1 cellular context compared by ENCODE assay signal in the genomic region with DNA sequence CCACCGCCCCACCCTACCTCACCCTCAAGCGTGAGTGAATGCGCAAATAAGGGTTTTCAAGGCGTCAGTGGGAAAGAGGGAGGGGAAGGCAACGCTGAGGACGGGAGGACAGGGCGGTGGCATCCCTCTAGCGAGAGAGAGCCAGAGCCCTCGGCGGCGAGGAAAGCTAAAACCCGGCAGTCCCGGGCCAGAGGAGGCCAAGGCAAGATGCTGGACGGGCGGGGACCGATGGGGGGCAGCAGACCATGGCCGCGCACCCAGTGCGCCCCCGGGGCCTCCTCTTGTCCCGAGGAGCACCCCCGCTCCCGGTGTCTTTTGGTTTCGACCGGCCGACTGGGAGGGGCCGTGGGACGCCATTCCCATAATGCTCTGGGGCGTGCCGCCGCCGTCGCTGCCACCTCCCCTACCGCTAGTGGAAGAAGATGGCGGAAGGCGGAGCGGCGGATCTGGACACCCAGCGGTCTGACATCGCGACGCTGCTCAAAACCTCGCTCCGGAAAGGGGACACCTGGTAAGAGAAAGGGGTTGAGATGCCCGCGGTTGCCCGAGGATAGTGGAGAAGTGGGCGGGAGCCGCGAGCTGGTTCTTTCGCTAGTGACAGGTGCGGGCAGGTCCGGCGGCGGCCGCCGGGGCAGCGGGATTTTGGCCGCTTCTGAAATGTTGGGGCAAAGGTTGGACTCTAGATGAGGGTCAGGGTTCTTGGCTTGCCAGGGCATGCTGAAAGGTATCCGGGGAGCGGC.
TF ChIP-seq lines count a peak whose summit lies in the region.

A gene (plus strand): TSS at position 412 of the 740 bp plus-strand sequence. CDS start 11 bp downstream, at position 423.

TF ChIP-seq in HepG2, 621 proteins besides CTCF, POLR2A, EP300 and RAD21 (continued from another document and continues in another):
- TF ChIP-seq, protein P1, sequence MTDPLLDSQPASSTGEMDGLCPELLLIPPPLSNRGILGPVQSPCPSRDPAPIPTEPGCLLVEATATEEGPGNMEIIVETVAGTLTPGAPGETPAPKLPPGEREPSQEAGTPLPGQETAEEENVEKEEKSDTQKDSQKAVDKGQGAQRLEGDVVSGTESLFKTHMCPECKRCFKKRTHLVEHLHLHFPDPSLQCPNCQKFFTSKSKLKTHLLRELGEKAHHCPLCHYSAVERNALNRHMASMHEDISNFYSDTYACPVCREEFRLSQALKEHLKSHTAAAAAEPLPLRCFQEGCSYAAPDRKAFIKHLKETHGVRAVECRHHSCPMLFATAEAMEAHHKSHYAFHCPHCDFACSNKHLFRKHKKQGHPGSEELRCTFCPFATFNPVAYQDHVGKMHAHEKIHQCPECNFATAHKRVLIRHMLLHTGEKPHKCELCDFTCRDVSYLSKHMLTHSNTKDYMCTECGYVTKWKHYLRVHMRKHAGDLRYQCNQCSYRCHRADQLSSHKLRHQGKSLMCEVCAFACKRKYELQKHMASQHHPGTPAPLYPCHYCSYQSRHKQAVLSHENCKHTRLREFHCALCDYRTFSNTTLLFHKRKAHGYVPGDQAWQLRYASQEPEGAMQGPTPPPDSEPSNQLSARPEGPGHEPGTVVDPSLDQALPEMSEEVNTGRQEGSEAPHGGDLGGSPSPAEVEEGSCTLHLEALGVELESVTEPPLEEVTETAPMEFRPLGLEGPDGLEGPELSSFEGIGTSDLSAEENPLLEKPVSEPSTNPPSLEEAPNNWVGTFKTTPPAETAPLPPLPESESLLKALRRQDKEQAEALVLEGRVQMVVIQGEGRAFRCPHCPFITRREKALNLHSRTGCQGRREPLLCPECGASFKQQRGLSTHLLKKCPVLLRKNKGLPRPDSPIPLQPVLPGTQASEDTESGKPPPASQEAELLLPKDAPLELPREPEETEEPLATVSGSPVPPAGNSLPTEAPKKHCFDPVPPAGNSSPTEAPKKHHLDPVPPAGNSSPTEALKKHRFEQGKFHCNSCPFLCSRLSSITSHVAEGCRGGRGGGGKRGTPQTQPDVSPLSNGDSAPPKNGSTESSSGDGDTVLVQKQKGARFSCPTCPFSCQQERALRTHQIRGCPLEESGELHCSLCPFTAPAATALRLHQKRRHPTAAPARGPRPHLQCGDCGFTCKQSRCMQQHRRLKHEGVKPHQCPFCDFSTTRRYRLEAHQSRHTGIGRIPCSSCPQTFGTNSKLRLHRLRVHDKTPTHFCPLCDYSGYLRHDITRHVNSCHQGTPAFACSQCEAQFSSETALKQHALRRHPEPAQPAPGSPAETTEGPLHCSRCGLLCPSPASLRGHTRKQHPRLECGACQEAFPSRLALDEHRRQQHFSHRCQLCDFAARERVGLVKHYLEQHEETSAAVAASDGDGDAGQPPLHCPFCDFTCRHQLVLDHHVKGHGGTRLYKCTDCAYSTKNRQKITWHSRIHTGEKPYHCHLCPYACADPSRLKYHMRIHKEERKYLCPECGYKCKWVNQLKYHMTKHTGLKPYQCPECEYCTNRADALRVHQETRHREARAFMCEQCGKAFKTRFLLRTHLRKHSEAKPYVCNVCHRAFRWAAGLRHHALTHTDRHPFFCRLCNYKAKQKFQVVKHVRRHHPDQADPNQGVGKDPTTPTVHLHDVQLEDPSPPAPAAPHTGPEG (CRISPR knock-in tag; IDR thresholded peaks at IDR 0.05): no peak
- TF ChIP-seq SRSF1 (optimal IDR thresholded peaks at IDR 0.05; ENCODE audit: low read depth, low read length) (peak; percentile 89), ZNF549 (CRISPR knock-in tag; IDR thresholded peaks at IDR 0.05) (no peak), ASH2L (IDR thresholded peaks at IDR 0.05; ENCODE audit: insufficient read length, low read depth, low read length) (peak; percentile 76), ZMYM2 (CRISPR knock-in tag; IDR thresholded peaks at IDR 0.05) (peak; percentile 80), ZNF703 (CRISPR knock-in tag; IDR thresholded peaks at IDR 0.05; ENCODE audit: borderline replicate concordance) (no peak; the same call in 1 of the 2 replicates), CAMTA2 (CRISPR knock-in tag; IDR thresholded peaks at IDR 0.05; ENCODE audit: borderline replicate concordance) (no peak), STAT5B (CRISPR knock-in tag; IDR thresholded peaks at IDR 0.05) (no peak), FOXP1 (IDR thresholded peaks at IDR 0.05) (no peak), FOXP1 (CRISPR knock-in tag; IDR thresholded peaks at IDR 0.05) (peak; percentile 29; the same call in 1 of the 2 replicates), CCAR2 (optimal IDR thresholded peaks at IDR 0.05; ENCODE audit: low read depth, low read length) (no peak), ATF1 (CRISPR knock-in tag; IDR thresholded peaks at IDR 0.05) (0 out of 2 replicates have a peak, but pooled peaks have one; percentile 42), ZFP41 (CRISPR knock-in tag; IDR thresholded peaks at IDR 0.05; ENCODE audit: borderline replicate concordance) (peak; percentile 42; the same call in 1 of the 2 replicates), ZNF431 (CRISPR knock-in tag; IDR thresholded peaks at IDR 0.05; ENCODE audit: borderline replicate concordance, low read depth) (peak; percentile 60; the same call in 1 of the 2 replicates), RCOR2 (CRISPR knock-in tag; IDR thresholded peaks at IDR 0.05) (peak; percentile 28; the same call in 1 of the 2 replicates), SALL1 (CRISPR knock-in tag; IDR thresholded peaks at IDR 0.05) (peak; percentile 86; the same call in 1 of the 2 replicates), ZNF569 (CRISPR knock-in tag; IDR thresholded peaks at IDR 0.05; ENCODE audit: borderline replicate concordance) (no peak), NRL (CRISPR knock-in tag; IDR thresholded peaks at IDR 0.05; ENCODE audit: borderline replicate concordance) (peak; percentile 77; the same call in 1 of the 2 replicates), ZMAT3 (CRISPR knock-in tag; conservative IDR thresholded peaks at IDR 0.05) (peak; percentile 85), BCL6 (CRISPR knock-in tag; IDR thresholded peaks at IDR 0.05) (no peak), ZNF570 (CRISPR knock-in tag; IDR thresholded peaks at IDR 0.05; ENCODE audit: borderline replicate concordance) (peak; percentile 74; the same call in 1 of the 2 replicates), ZNF337 (CRISPR knock-in tag; IDR thresholded peaks at IDR 0.05; ENCODE audit: borderline replicate concordance, low read depth) (no peak), TGIF2 (CRISPR knock-in tag; IDR thresholded peaks at IDR 0.05) (0 out of 2 replicates have a peak, but pooled peaks have one; percentile 29), ZNF33B (CRISPR knock-in tag; IDR thresholded peaks at IDR 0.05) (no peak), ZNF292 (CRISPR knock-in tag; IDR thresholded peaks at IDR 0.05; ENCODE audit: borderline replicate concordance, low read depth) (peak; percentile 81), HOXA3 (CRISPR knock-in tag; IDR thresholded peaks at IDR 0.05) (peak; percentile 94), PHB2 (IDR thresholded peaks at IDR 0.05; ENCODE audit: partially characterized antibody) (no peak), ZNF441 (CRISPR knock-in tag; IDR thresholded peaks at IDR 0.05; ENCODE audit: borderline replicate concordance) (peak; percentile 56; the same call in 1 of the 2 replicates), MEF2D (CRISPR knock-in tag; IDR thresholded peaks at IDR 0.05) (peak; percentile 83), KDM4B (CRISPR knock-in tag; IDR thresholded peaks at IDR 0.05) (no peak; the same call in 1 of the 2 replicates), ZKSCAN5 (CRISPR knock-in tag; IDR thresholded peaks at IDR 0.05) (no peak)
- TF ChIP-seq, protein P2, sequence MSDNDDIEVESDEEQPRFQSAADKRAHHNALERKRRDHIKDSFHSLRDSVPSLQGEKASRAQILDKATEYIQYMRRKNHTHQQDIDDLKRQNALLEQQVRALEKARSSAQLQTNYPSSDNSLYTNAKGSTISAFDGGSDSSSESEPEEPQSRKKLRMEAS (IDR thresholded peaks at IDR 0.05): peak; percentile 82
- TF ChIP-seq, protein P3, sequence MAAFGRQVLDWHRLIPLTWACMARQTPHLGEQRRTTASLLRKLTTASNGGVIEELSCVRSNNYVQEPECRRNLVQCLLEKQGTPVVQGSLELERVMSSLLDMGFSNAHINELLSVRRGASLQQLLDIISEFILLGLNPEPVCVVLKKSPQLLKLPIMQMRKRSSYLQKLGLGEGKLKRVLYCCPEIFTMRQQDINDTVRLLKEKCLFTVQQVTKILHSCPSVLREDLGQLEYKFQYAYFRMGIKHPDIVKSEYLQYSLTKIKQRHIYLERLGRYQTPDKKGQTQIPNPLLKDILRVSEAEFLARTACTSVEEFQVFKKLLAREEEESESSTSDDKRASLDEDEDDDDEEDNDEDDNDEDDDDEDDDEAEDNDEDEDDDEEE (CRISPR knock-in tag; IDR thresholded peaks at IDR 0.05): peak; percentile 78; the same call in 1 of the 2 replicates
- TF ChIP-seq, protein P4, sequence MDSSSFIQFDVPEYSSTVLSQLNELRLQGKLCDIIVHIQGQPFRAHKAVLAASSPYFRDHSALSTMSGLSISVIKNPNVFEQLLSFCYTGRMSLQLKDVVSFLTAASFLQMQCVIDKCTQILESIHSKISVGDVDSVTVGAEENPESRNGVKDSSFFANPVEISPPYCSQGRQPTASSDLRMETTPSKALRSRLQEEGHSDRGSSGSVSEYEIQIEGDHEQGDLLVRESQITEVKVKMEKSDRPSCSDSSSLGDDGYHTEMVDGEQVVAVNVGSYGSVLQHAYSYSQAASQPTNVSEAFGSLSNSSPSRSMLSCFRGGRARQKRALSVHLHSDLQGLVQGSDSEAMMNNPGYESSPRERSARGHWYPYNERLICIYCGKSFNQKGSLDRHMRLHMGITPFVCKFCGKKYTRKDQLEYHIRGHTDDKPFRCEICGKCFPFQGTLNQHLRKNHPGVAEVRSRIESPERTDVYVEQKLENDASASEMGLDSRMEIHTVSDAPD (CRISPR knock-in tag; IDR thresholded peaks at IDR 0.05): no peak
- TF ChIP-seq, protein P5, sequence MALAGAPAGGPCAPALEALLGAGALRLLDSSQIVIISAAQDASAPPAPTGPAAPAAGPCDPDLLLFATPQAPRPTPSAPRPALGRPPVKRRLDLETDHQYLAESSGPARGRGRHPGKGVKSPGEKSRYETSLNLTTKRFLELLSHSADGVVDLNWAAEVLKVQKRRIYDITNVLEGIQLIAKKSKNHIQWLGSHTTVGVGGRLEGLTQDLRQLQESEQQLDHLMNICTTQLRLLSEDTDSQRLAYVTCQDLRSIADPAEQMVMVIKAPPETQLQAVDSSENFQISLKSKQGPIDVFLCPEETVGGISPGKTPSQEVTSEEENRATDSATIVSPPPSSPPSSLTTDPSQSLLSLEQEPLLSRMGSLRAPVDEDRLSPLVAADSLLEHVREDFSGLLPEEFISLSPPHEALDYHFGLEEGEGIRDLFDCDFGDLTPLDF (CRISPR knock-in tag; IDR thresholded peaks at IDR 0.05): no peak
- TF ChIP-seq, protein P6, sequence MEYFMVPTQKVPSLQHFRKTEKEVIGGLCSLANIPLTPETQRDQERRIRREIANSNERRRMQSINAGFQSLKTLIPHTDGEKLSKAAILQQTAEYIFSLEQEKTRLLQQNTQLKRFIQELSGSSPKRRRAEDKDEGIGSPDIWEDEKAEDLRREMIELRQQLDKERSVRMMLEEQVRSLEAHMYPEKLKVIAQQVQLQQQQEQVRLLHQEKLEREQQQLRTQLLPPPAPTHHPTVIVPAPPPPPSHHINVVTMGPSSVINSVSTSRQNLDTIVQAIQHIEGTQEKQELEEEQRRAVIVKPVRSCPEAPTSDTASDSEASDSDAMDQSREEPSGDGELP (IDR thresholded peaks at IDR 0.05; ENCODE audit: borderline replicate concordance, low read depth): 0 out of 2 replicates have a peak, but pooled peaks have one; percentile 36
- TF ChIP-seq, protein P7, sequence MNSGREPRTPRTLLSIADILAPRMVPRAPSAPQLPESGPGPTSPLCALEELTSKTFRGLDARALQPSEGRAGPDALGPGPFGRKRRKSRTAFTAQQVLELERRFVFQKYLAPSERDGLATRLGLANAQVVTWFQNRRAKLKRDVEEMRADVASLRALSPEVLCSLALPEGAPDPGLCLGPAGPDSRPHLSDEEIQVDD (CRISPR knock-in tag; IDR thresholded peaks at IDR 0.05; ENCODE audit: borderline replicate concordance): no peak
- TF ChIP-seq, protein P8, sequence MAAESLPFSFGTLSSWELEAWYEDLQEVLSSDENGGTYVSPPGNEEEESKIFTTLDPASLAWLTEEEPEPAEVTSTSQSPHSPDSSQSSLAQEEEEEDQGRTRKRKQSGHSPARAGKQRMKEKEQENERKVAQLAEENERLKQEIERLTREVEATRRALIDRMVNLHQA (CRISPR knock-in tag; IDR thresholded peaks at IDR 0.05): no peak
- TF ChIP-seq, protein P9, sequence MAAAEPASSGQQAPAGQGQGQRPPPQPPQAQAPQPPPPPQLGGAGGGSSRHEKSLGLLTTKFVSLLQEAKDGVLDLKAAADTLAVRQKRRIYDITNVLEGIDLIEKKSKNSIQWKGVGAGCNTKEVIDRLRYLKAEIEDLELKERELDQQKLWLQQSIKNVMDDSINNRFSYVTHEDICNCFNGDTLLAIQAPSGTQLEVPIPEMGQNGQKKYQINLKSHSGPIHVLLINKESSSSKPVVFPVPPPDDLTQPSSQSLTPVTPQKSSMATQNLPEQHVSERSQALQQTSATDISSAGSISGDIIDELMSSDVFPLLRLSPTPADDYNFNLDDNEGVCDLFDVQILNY (CRISPR knock-in tag; conservative IDR thresholded peaks at IDR 0.05): no peak
- TF ChIP-seq, protein P10, sequence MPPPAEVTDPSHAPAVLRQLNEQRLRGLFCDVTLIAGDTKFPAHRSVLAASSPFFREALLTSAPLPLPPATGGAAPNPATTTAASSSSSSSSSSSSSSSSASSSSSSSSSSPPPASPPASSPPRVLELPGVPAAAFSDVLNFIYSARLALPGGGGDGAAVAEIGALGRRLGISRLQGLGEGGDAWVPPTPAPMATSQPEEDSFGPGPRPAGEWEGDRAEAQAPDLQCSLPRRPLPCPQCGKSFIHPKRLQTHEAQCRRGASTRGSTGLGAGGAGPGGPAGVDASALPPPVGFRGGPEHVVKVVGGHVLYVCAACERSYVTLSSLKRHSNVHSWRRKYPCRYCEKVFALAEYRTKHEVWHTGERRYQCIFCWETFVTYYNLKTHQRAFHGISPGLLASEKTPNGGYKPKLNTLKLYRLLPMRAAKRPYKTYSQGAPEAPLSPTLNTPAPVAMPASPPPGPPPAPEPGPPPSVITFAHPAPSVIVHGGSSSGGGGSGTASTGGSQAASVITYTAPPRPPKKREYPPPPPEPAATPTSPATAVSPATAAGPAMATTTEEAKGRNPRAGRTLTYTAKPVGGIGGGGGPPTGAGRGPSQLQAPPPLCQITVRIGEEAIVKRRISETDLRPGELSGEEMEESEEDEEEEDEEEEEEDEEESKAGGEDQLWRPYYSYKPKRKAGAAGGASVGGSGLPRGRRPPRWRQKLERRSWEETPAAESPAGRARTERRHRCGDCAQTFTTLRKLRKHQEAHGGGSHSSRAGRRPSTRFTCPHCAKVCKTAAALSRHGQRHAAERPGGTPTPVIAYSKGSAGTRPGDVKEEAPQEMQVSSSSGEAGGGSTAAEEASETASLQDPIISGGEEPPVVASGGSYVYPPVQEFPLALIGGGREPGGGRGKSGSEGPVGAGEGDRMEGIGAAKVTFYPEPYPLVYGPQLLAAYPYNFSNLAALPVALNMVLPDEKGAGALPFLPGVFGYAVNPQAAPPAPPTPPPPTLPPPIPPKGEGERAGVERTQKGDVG (CRISPR knock-in tag; IDR thresholded peaks at IDR 0.05; ENCODE audit: borderline replicate concordance): peak; percentile 86; the same call in 1 of the 2 replicates
- TF ChIP-seq, protein P11, sequence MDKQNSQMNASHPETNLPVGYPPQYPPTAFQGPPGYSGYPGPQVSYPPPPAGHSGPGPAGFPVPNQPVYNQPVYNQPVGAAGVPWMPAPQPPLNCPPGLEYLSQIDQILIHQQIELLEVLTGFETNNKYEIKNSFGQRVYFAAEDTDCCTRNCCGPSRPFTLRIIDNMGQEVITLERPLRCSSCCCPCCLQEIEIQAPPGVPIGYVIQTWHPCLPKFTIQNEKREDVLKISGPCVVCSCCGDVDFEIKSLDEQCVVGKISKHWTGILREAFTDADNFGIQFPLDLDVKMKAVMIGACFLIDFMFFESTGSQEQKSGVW (CRISPR knock-in tag; IDR thresholded peaks at IDR 0.05; ENCODE audit: borderline replicate concordance): no peak
